Comparison of ENCODE assay signal across 19 cellular contexts in genomic region chr5:88760512-88760911, GRCh38.
"Had no signal": no experiment of that assay in that cellular context is flagged by ENCODE, and none has a peak within 500 bp of the region (broad histone marks: within the 10 kb centered on the region; RNA-seq: fewer than 3 reads in every experiment).

No MANE protein-coding gene starts in this region.

- H3K4me3 ChIP-seq: left ventricle myocardium inferior, right atrium auricular region, skin epidermis, transverse colon, vagina had no signal

- FAIRE-seq: kidney had no signal

- H3K9me3 Mint-ChIP-seq: activated naive CD8-positive, alpha-beta T cell treated with anti-CD3 and anti-CD28 coated beads, Interleukin-2, amount 50 U/mL, for 24 hours; natural killer cell treated with Interleukin-12 subunit alpha and Interleukin-12 subunit beta and Interleukin-15 and Interleukin-18, amount 100 ng/mL, for 72 hours had no signal

- DNase-seq: activated CD4-positive, alpha-beta T cell treated with anti-CD3 and anti-CD28 coated beads for 1 hour; activated CD4-positive, alpha-beta T cell treated with anti-CD3 and anti-CD28 coated beads, Interleukin-2, amount 50 U/mL, for 4 hours; activated naive CD4-positive, alpha-beta T cell treated with Interleukin-2 at 50 U/mL for 16 hours; activated naive CD8-positive, alpha-beta T cell treated with anti-CD3 and anti-CD28 coated beads, Interleukin-2, amount 50 U/mL, for 24 hours; activated T-cell treated with anti-CD3 and anti-CD28 coated beads for 4 hours; aorta; cerebellar nuclear complex; erythroblast; kidney; left ventricle myocardium inferior; stimulated activated CD4-positive, alpha-beta T cell treated with anti-CD3 and anti-CD28 coated beads, Interleukin-15, amount 100 ng/mL, for 24 hours; stimulated activated CD4-positive, alpha-beta T cell treated with anti-CD3 and anti-CD28 coated beads, Interleukin-4, amount 100 ng/mL, for 1 hour; stimulated activated naive CD8-positive, alpha-beta T cell treated with anti-CD3 and anti-CD28 coated beads, Interleukin-15, Interleukin-2, amounts not matched to agents 100 U/mL and 50 U/mL, for 24 hours; T1000; transverse colon had no signal

- H3K4me1 ChIP-seq: transverse colon, vagina had no signal

- H3K36me3 Mint-ChIP-seq: natural killer cell treated with Interleukin-12 subunit alpha and Interleukin-12 subunit beta and Interleukin-15 and Interleukin-18, amount 100 ng/mL, for 72 hours had no signal

- H3K27ac ChIP-seq: skin epidermis, transverse colon, vagina had no signal

- H3K27ac Mint-ChIP-seq: activated naive CD8-positive, alpha-beta T cell treated with anti-CD3 and anti-CD28 coated beads, Interleukin-2, amount 50 U/mL, for 24 hours; natural killer cell treated with Interleukin-12 subunit alpha and Interleukin-12 subunit beta and Interleukin-15 and Interleukin-18, amount 100 ng/mL, for 72 hours had no signal

- H3K27me3 ChIP-seq: right atrium auricular region, transverse colon, vagina had no signal

- H3K9me3 ChIP-seq: left ventricle myocardium inferior, right atrium auricular region, transverse colon, vagina had no signal

- H3K4me3 Mint-ChIP-seq: activated naive CD8-positive, alpha-beta T cell treated with anti-CD3 and anti-CD28 coated beads, Interleukin-2, amount 50 U/mL, for 24 hours; natural killer cell treated with Interleukin-12 subunit alpha and Interleukin-12 subunit beta and Interleukin-15 and Interleukin-18, amount 100 ng/mL, for 72 hours had no signal

- ATAC-seq: activated naive CD8-positive, alpha-beta T cell treated with anti-CD3 and anti-CD28 coated beads, Interleukin-2, amount 50 U/mL, for 24 hours; natural killer cell treated with Interleukin-12 subunit alpha and Interleukin-12 subunit beta and Interleukin-15 and Interleukin-18, amount 100 ng/mL, for 72 hours; stimulated activated naive CD8-positive, alpha-beta T cell treated with anti-CD3 and anti-CD28 coated beads, Interleukin-15, Interleukin-2, amounts not matched to agents 100 U/mL and 50 U/mL, for 24 hours had no signal

- H3K36me3 ChIP-seq: transverse colon had no signal
